10 cellular contexts compared by ENCODE assay signal in the genomic region with DNA sequence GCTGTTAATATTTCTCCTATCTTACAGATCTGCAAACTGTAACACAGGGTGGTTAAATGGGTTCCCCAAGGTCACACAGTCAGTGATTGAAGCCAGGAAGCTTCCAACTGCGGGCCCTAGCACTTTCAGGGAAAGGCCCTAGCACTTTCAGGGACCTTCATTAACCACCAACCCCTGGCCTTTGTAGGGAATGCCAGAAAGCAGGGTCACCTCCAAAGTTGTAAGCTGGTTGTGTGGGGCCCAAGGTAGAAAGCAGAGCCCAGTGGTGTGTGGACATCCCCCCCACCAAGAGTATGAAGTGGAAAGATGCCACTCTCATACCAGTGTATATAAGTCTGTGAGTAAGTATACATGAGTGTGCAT. TPM values are rescaled to one million over a fixed set of nuclear protein-coding genes. Genes with fewer than 3 reads are reported as not detected.
DNase-seq lines count a peak whose midpoint lies in the region; ATAC-seq and TF ChIP-seq lines count a peak whose summit lies in the region.
"Had no signal": no experiment of that assay in that cellular context is flagged by ENCODE, and none has a peak within 500 bp of the region (broad histone marks: within the 10 kb centered on the region; RNA-seq: fewer than 3 reads in every experiment).

No MANE protein-coding gene starts in this region.

- no peak overlapping the region for H3K4ac ChIP-seq in mesenchymal stem cell (ENCODE audit: low read depth in 1 of 2, low read length in 2 of 2)

- H4K8ac ChIP-seq in mesenchymal stem cell (ENCODE audit: low read length): no peak overlapping the region

- peaks cover 0 to 5% of the 10 kb centered on the region in 2 donors for H3K36me3 Mint-ChIP-seq in activated T-cell treated with anti-CD3 and anti-CD28 coated beads, Interleukin-2, amount 50 U/mL, for 72 hours (ENCODE audit: insufficient read depth in 2 of 2)

- no peaks in the 10 kb centered on the region for H3K9me3 ChIP-seq in mesenchymal stem cell (ENCODE audit: control insufficient read depth, low read length)

- H2BK12ac ChIP-seq in mesenchymal stem cell (ENCODE audit: low read length in 2 of 2): peak overlapping the region in 1 of 2 experiments; percentile 70

- H2BK15ac ChIP-seq in mesenchymal stem cell (ENCODE audit: low read depth, poor library complexity, severe bottlenecking): no peak overlapping the region

- peak overlapping the region; percentile 59 to 61 for H3K4me3 Mint-ChIP-seq in activated T-cell treated with anti-CD3 and anti-CD28 coated beads, Interleukin-2, amount 50 U/mL, for 72 hours

- H3K9ac ChIP-seq in mesenchymal stem cell (ENCODE audit: low read length): no peak overlapping the region

- WGBS in mesenchymal stem cell: 86% methylated on average over 1 of the region's 1 CpG

- no peak overlapping the region for H2AK5ac ChIP-seq in mesenchymal stem cell (ENCODE audit: low read length, severe bottlenecking)

- intact Hi-C loops in left cardiac atrium (cut with DNase I): no loop called here

- no peak overlapping the region for H3K23ac ChIP-seq in mesenchymal stem cell (ENCODE audit: low read length in 2 of 2)

- H3K4me1 Mint-ChIP-seq in activated T-cell treated with anti-CD3 and anti-CD28 coated beads, Interleukin-2, amount 50 U/mL, for 72 hours (ENCODE audit: low read depth): peaks cover 75% of the 10 kb centered on the region

- peaks cover 78% of the 10 kb centered on the region for H3K4me1 ChIP-seq in mesenchymal stem cell (ENCODE audit: control insufficient read depth, insufficient read depth, low read depth, low read length)

- H3K27me3 Mint-ChIP-seq in activated T-cell treated with anti-CD3 and anti-CD28 coated beads, Interleukin-2, amount 50 U/mL, for 72 hours (ENCODE audit: low read depth): peaks cover 73% of the 10 kb centered on the region

- peak overlapping the region; percentile 96 for H3K4me2 ChIP-seq in mesenchymal stem cell (ENCODE audit: low read length, poor library complexity, severe bottlenecking)

- no peak overlapping the region for H2BK5ac ChIP-seq in mesenchymal stem cell (ENCODE audit: low read depth, low read length, poor library complexity, severe bottlenecking)

- no peak overlapping the region for H3K27ac ChIP-seq in mesenchymal stem cell (ENCODE audit: low read length, poor library complexity, severe bottlenecking)
- H3K27ac ChIP-seq in caudate nucleus (ENCODE audit: low read depth, low read length): no peak overlapping the region

- TF ChIP-seq CTCF in GM20000 (IDR thresholded peaks at IDR 0.05; ENCODE audit: extremely low read depth, missing control alignments): no peak

- no peak overlapping the region for H2BK120ac ChIP-seq in mesenchymal stem cell (ENCODE audit: low read depth, low read length)

- peak in 1 of 2 donors; percentile 2 for ATAC-seq in activated T-cell treated with anti-CD3 and anti-CD28 coated beads, Interleukin-2, amount 50 U/mL, for 72 hours (replicated peaks in 1 of 2)
- ATAC-seq in left cardiac atrium: no peak

- H3K36me3 ChIP-seq in mesenchymal stem cell (ENCODE audit: control insufficient read depth in 1 of 2, insufficient read depth in 2 of 2, low read depth in 1 of 2, low read length in 2 of 2): no peaks in the 10 kb centered on the region

- H3K14ac ChIP-seq in mesenchymal stem cell (ENCODE audit: low read length in 2 of 2): no peak overlapping the region

- H2AFZ ChIP-seq in mesenchymal stem cell (ENCODE audit: low read depth, low read length): no peak overlapping the region

- peaks cover 63 to 85% of the 10 kb centered on the region in 2 experiments for H3K27me3 ChIP-seq in mesenchymal stem cell (ENCODE audit: control insufficient read depth in 1 of 2, insufficient read depth in 1 of 2, low read length in 2 of 2)

- H3K18ac ChIP-seq in mesenchymal stem cell (ENCODE audit: low read depth in 1 of 2, low read length in 2 of 2): no peak overlapping the region

- peak; percentile 7 for DNase-seq in AG20443 (ENCODE audit: low spot score)
- DNase-seq in GM20000 (ENCODE audit: low spot score): peak; percentile 19
- no peak for DNase-seq in activated T-cell treated with anti-CD3 and anti-CD28 coated beads, Interleukin-2, amount 50 U/mL, for 72 hours
- DNase-seq in mesenchymal stem cell: no peak
- no peak for DNase-seq in SW 1271 (lab: John Stamatoyannopoulos, UW)
- DNase-seq in caudate nucleus (lab: John Stamatoyannopoulos, UW): no peak
- DNase-seq in NCI-H2227 treated with DMSO at 0.1 percent for 48 hours (lab: John Stamatoyannopoulos, UW): no peak
- no peak for DNase-seq in left cardiac atrium
- DNase-seq: NCI-H524 treated with DMSO at 0.1 percent for 48 hours had no signal

- no peaks in the 10 kb centered on the region for H3K79me1 ChIP-seq in mesenchymal stem cell (replicated peaks; ENCODE audit: low read length, poor library complexity, severe bottlenecking)

- H3K27ac Mint-ChIP-seq in activated T-cell treated with anti-CD3 and anti-CD28 coated beads, Interleukin-2, amount 50 U/mL, for 72 hours: peak overlapping the region; percentile 3

- no peak overlapping the region for H4K91ac ChIP-seq in mesenchymal stem cell (ENCODE audit: low read length)

- H3K4me3 ChIP-seq in mesenchymal stem cell (ENCODE audit: insufficient read depth in 1 of 2, low read depth in 1 of 2, low read length in 2 of 2): peak overlapping the region in 1 of 2 experiments; percentile 71

- H3K9me3 Mint-ChIP-seq in activated T-cell treated with anti-CD3 and anti-CD28 coated beads, Interleukin-2, amount 50 U/mL, for 72 hours: no peaks in the 10 kb centered on the region

RNA-seq across cellular contexts. Expression of a gene that starts 4.4 kb away (rescaled TPM):
- under 1 TPM; 0.23 to 0.24 TPM for total RNA-seq in activated T-cell treated with anti-CD3 and anti-CD28 coated beads, Interleukin-2, amount 50 U/mL, for 72 hours
- 0.01 TPM for polyA plus RNA-seq in mesenchymal stem cell (2013, experiment 1 of 2)
- polyA plus RNA-seq in mesenchymal stem cell (2013, experiment 2 of 2): 0.01 TPM
- total RNA-seq in left cardiac atrium: not detected

RNA-seq across cellular contexts. Expression of a gene that starts 13.0 kb away (rescaled TPM):
- under 1 TPM in 1 of 2 donors, not detected in 1; 0.24 TPM for total RNA-seq in activated T-cell treated with anti-CD3 and anti-CD28 coated beads, Interleukin-2, amount 50 U/mL, for 72 hours
- polyA plus RNA-seq in mesenchymal stem cell (2013, experiment 1 of 2): 0.04 TPM
- 0.08 TPM for polyA plus RNA-seq in mesenchymal stem cell (2013, experiment 2 of 2)
- under 1 TPM; 0.15 to 0.16 TPM for total RNA-seq in left cardiac atrium
- total RNA-seq: lung microvascular endothelial cell had no signal

Comparison
In these comparisons a context has a peak if more than half of its experiments do, and no peak if none do; other contexts are left out.
1. DNase-seq: peak in AG20443 (single experiment) and GM20000 (single experiment); none in activated T-cell treated with anti-CD3 and anti-CD28 coated beads, Interleukin-2, amount 50 U/mL, for 72 hours (0 of 2), mesenchymal stem cell (single experiment), SW 1271 (0 of 2), caudate nucleus (0 of 61), NCI-H2227 treated with DMSO at 0.1 percent for 48 hours (single experiment) and left cardiac atrium (single experiment).